Comparison of ENCODE assay signal across 11 cellular contexts in the genomic region with DNA sequence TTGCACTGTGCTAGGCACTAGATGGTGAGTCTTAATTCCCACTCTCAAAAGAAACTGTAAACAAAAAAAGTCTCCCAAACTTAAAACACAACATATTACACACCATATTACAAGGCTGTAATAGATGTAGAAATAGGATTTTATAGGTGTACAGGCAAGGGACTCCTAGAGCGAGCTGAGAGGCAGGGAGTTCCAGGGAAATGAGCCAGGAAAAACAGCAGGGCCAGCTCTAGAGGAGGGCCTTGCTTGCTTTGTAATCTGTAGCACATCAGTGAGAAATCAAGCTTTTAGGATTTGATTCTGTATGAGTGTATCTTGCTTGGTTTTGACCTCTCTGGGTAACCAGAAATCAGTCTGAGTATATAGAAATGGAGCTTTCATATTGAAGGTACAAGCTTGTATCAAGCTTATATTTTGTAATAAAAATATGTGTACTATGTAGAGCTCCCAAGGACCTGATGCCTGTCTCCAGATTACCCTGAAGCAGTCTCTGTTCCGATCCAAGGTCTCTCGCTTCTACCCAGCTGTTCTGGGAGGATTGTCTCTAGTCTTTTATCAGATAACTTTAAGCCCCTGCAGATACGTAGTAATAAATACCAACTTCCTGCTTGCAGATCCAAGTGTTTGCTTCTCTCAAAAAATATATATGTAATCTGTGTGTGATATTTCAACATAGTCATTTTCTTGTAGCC.
A peak's percentile ranks its signal among the peaks of the same experiment; 100 is the strongest.
DNase-seq lines count a peak whose midpoint lies in the region; ATAC-seq and TF ChIP-seq lines count a peak whose summit lies in the region.
"Had no signal": no experiment of that assay in that cellular context is flagged by ENCODE, and none has a peak within 500 bp of the region (broad histone marks: within the 10 kb centered on the region; RNA-seq: fewer than 3 reads in every experiment).

No MANE protein-coding gene starts in this region.

- TF ChIP-seq CTCF in brain (conservative IDR thresholded peaks at IDR 0.05) = no peak
- TF ChIP-seq CTCF in type B pancreatic cell (conservative IDR thresholded peaks at IDR 0.05) = no peak

- H3K27ac Mint-ChIP-seq in brain = peak overlapping the region; percentile 20 to 90 (median 39)
- H3K27ac Mint-ChIP-seq in type B pancreatic cell = peak overlapping the region; percentile 75
- H3K27ac Mint-ChIP-seq: activated B cell treated with CpG ODN at 0.5 μM for 24 hours; activated naive CD8-positive, alpha-beta T cell treated with anti-CD3 and anti-CD28 coated beads, Interleukin-2, amount 10 ng/mL, durations not matched to agents 7 days and 5 days; stimulated activated naive CD8-positive, alpha-beta T cell treated with anti-CD3 and anti-CD28 coated beads, Interleukin-15, Interleukin-2, amounts not matched to agents 100 ng/mL and 50 ng/mL, for 24 hours had no signal

- H3K4me3 Mint-ChIP-seq in brain (peak overlapping the region in 1 of 5 experiments; percentile 50), type B pancreatic cell (no peak overlapping the region)
- H3K4me3 Mint-ChIP-seq: activated B cell treated with CpG ODN at 0.5 μM for 24 hours; activated naive CD8-positive, alpha-beta T cell treated with anti-CD3 and anti-CD28 coated beads, Interleukin-2, amount 10 ng/mL, durations not matched to agents 7 days and 5 days; stimulated activated naive CD8-positive, alpha-beta T cell treated with anti-CD3 and anti-CD28 coated beads, Interleukin-15, Interleukin-2, amounts not matched to agents 100 ng/mL and 50 ng/mL, for 24 hours had no signal

- no peak for ATAC-seq in GM19452 (IDR thresholded peaks at IDR 0.05; ENCODE audit: unreplicated experiment)

- H3K4me1 Mint-ChIP-seq in brain (peaks cover 62% of the 10 kb centered on the region), type B pancreatic cell (ENCODE audit: unreplicated experiment) (peaks cover 55% of the 10 kb centered on the region)

- DNase-seq in NCI-H82 (lab: John Stamatoyannopoulos, UW) (peak; percentile 40), NCI-H82 treated with DMSO at 0.1 percent for 48 hours (lab: John Stamatoyannopoulos, UW; ENCODE audit: unreplicated experiment) (no peak), iris pigment epithelial cell (ENCODE audit: low read depth) (peak; percentile 77), type B pancreatic cell (ENCODE audit: extremely low spot score, unreplicated experiment) (no peak), islet precursor cell (no peak), RPMI8226 (no peak)
- DNase-seq: activated B cell treated with CpG ODN at 0.5 μM for 24 hours; activated naive CD8-positive, alpha-beta T cell treated with anti-CD3 and anti-CD28 coated beads, Interleukin-2, amount 10 ng/mL, durations not matched to agents 7 days and 5 days had no signal

- H3K36me3 Mint-ChIP-seq in brain (peaks cover 8% of the 10 kb centered on the region), type B pancreatic cell (peaks cover 5% of the 10 kb centered on the region)

- no peaks in the 10 kb centered on the region for H3K27me3 Mint-ChIP-seq in brain
- H3K27me3 Mint-ChIP-seq in type B pancreatic cell = no peaks in the 10 kb centered on the region
- H3K27me3 Mint-ChIP-seq: activated B cell treated with CpG ODN at 0.5 μM for 24 hours had no signal

- H3K9me3 Mint-ChIP-seq in brain = peaks cover 2 to 7% (median 5%) of the 10 kb centered on the region in 5 experiments
- H3K9me3 Mint-ChIP-seq in type B pancreatic cell = no peaks in the 10 kb centered on the region
- H3K9me3 Mint-ChIP-seq: activated B cell treated with CpG ODN at 0.5 μM for 24 hours; stimulated activated naive CD8-positive, alpha-beta T cell treated with anti-CD3 and anti-CD28 coated beads, Interleukin-15, Interleukin-2, amounts not matched to agents 100 ng/mL and 50 ng/mL, for 24 hours had no signal

Comparison
In these comparisons a context has a peak if more than half of its experiments do, and no peak if none do; other contexts are left out.
1. DNase-seq: peak in NCI-H82 (single experiment) and iris pigment epithelial cell (single experiment); none in NCI-H82 treated with DMSO at 0.1 percent for 48 hours (single experiment), type B pancreatic cell (single experiment), islet precursor cell (single experiment) and RPMI8226 (single experiment).